In the genomic region with DNA sequence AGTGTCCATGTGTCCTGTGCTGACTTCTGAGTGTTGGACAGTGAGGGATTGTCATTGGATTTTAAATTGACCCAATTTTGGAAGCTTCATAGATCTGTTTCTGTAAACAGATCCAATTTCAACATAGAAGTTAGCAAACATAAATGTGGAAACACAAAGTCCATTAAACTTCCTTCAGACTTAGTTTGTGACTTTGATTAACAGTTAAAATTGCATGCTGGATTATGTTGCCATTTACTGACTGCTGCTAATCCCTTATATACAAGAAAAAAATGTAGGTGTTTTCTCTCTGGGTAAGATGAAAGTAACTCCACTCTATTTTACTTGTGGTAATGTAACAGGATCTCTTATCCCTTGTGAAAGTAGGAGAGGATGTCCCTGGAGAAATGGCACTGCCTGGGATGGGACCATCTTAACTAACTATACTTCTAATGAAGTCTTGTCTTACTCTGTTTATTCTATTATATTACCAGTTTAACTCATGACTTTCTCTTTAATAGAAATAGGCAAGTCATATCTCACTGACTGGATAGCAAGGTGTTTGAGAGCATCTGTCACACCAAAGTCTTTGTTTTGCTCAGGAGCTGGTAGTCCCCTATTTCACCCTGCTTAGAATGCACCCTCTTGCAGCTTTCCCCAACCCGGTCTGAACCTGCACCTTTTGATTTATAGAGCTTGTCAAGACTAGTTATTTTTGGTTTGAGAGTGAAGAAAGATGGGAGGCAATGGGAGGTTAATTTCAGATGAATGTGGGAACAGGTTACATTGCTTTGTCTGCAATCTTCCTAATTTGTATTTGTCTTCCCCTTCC, we compare ENCODE assay signal across 13 cellular contexts. TPM values are rescaled to one million over a fixed set of nuclear protein-coding genes. Genes with fewer than 3 reads are reported as not detected.
DNase-seq lines count a peak whose midpoint lies in the region; ATAC-seq and TF ChIP-seq lines count a peak whose summit lies in the region.
"Had no signal": no experiment of that assay in that cellular context is flagged by ENCODE, and none has a peak within 500 bp of the region (broad histone marks: within the 10 kb centered on the region; RNA-seq: fewer than 3 reads in every experiment).

No MANE protein-coding gene starts in this region.

- ATAC-seq in HCT116 (no peak), GM21367 (IDR thresholded peaks at IDR 0.05; ENCODE audit: unreplicated experiment) (no peak)
- ATAC-seq: activated CD8-positive, alpha-beta T cell treated with anti-CD3 and anti-CD28 coated beads, Interleukin-2, amount 10 ng/mL, durations not matched to agents 7 days and 5 days had no signal

- intact Hi-C loops in HCT116 (cut with micrococcal nuclease): no loop called here
- intact Hi-C loops in left ventricle myocardium inferior (cut with micrococcal nuclease): no loop called here

- TF ChIP-seq POLR2A in HCT116 (IDR thresholded peaks at IDR 0.05; ENCODE audit: borderline replicate concordance, extremely low read depth, insufficient read depth, insufficient read length): no peak

- no peak overlapping the region for H2AFZ ChIP-seq in HCT116 (ENCODE audit: low read depth, low read length, poor library complexity, severe bottlenecking)

- DNase-seq in HCT116 (ENCODE audit: low read depth, low spot score): no peak
- peak; percentile 18 for DNase-seq in NCI-H2171 (lab: John Stamatoyannopoulos, UW)
- DNase-seq in chondrocyte (ENCODE audit: low spot score): no peak
- no peak for DNase-seq in progenitor cell of endocrine pancreas (ENCODE audit: low spot score, unreplicated experiment)
- no peak for DNase-seq in AG20443 (ENCODE audit: low spot score)
- DNase-seq in left ventricle myocardium inferior: no peak
- DNase-seq: activated CD8-positive, alpha-beta T cell treated with anti-CD3 and anti-CD28 coated beads, Interleukin-2, amount 10 ng/mL, durations not matched to agents 7 days and 5 days; anterior cingulate cortex; CD4-positive, alpha-beta T cell; NCI-H226 had no signal

- TF ChIP-seq RAD21 in HCT116 (IDR thresholded peaks at IDR 0.05; ENCODE audit: low read depth): no peak

- H3K27ac Mint-ChIP-seq in chondrocyte (ENCODE audit: unreplicated experiment) (peak overlapping the region; percentile 37), progenitor cell of endocrine pancreas (peak overlapping the region; percentile 34)
- H3K27ac Mint-ChIP-seq: activated CD8-positive, alpha-beta T cell treated with anti-CD3 and anti-CD28 coated beads, Interleukin-2, amount 10 ng/mL, durations not matched to agents 7 days and 5 days; CD4-positive, alpha-beta T cell had no signal

- no peak overlapping the region for H3K4me3 Mint-ChIP-seq in chondrocyte (ENCODE audit: unreplicated experiment)
- H3K4me3 Mint-ChIP-seq in progenitor cell of endocrine pancreas (ENCODE audit: low read depth): peak overlapping the region; percentile 1
- H3K4me3 Mint-ChIP-seq: activated CD8-positive, alpha-beta T cell treated with anti-CD3 and anti-CD28 coated beads, Interleukin-2, amount 10 ng/mL, durations not matched to agents 7 days and 5 days; CD4-positive, alpha-beta T cell had no signal

- H3K36me3 ChIP-seq in HCT116 (ENCODE audit: control insufficient read depth in 1 of 2, insufficient read depth in 2 of 2, low read length in 2 of 2): peaks cover 10 to 57% of the 10 kb centered on the region in 2 experiments
- no peaks in the 10 kb centered on the region for H3K36me3 ChIP-seq in left ventricle myocardium inferior

- POLR2A ChIA-PET in HCT116 (lab: Charles Lee): no interaction called here

- no peak overlapping the region for H3K4me2 ChIP-seq in HCT116 (ENCODE audit: low read length)

- RAD21 ChIA-PET in HCT116 (lab: Charles Lee; ENCODE audit: low non-redundant PET in 1 of 2, low total read pairs in 2 of 2, uncharacterized antibody in 2 of 2, unreplicated experiment in 2 of 2): no interaction called here

- no peaks in the 10 kb centered on the region for H3K9me3 ChIP-seq in HCT116 (ENCODE audit: control insufficient read depth in 1 of 2, insufficient read depth in 1 of 2, low read depth in 1 of 2, low read length in 2 of 2)
- no peaks in the 10 kb centered on the region for H3K9me3 ChIP-seq in left ventricle myocardium inferior (replicated peaks)

- TF ChIP-seq CTCF in HCT116 (IDR thresholded peaks at IDR 0.05 in 2 of 3, conservative IDR thresholded peaks at IDR 0.05 in 1 of 3; ENCODE audit: borderline replicate concordance in 1 of 3, insufficient read depth in 1 of 3, low read depth in 2 of 3, low read length in 2 of 3): no peak
- no peak for TF ChIP-seq CTCF in chondrocyte (IDR thresholded peaks at IDR 0.05)
- TF ChIP-seq CTCF in progenitor cell of endocrine pancreas (IDR thresholded peaks at IDR 0.05; ENCODE audit: unreplicated experiment): no peak
- TF ChIP-seq CTCF in left ventricle myocardium inferior (IDR thresholded peaks at IDR 0.05; ENCODE audit: borderline replicate concordance): no peak

- peaks cover 12% of the 10 kb centered on the region; the same call in 1 of the 2 replicates for H4K20me1 ChIP-seq in HCT116 (ENCODE audit: insufficient read depth)

- H3K9me2 ChIP-seq in HCT116 (ENCODE audit: insufficient read depth): no peaks in the 10 kb centered on the region

- H3K79me2 ChIP-seq in HCT116 (ENCODE audit: insufficient read depth, low read length): peaks cover 98% of the 10 kb centered on the region

- CTCF ChIA-PET in HCT116 (lab: Charles Lee): interaction anchor here (1.4 kb wide), 1 partner anchor 23 kb away, joined by 3 read pairs; no protein-coding TSS in a partner anchor

- no peaks in the 10 kb centered on the region for H3K27me3 Mint-ChIP-seq in chondrocyte (ENCODE audit: low read depth)
- H3K27me3 Mint-ChIP-seq in progenitor cell of endocrine pancreas: no peaks in the 10 kb centered on the region
- H3K27me3 Mint-ChIP-seq: CD4-positive, alpha-beta T cell had no signal

- H3K27ac ChIP-seq in HCT116 (ENCODE audit: low read depth, low read length) (no peak overlapping the region), left ventricle myocardium inferior (replicated peaks) (no peak overlapping the region)
- H3K27ac ChIP-seq: epithelial cell of prostate had no signal

- H3K9me3 Mint-ChIP-seq in chondrocyte (ENCODE audit: low read depth) (no peaks in the 10 kb centered on the region), progenitor cell of endocrine pancreas (ENCODE audit: low read depth) (no peaks in the 10 kb centered on the region)
- H3K9me3 Mint-ChIP-seq: CD4-positive, alpha-beta T cell had no signal

- H3K27me3 ChIP-seq in HCT116 (ENCODE audit: insufficient read depth, low read length) (no peaks in the 10 kb centered on the region), left ventricle myocardium inferior (ENCODE audit: low read depth) (no peaks in the 10 kb centered on the region)

- H3K4me3 ChIP-seq in HCT116 (replicated peaks in 1 of 2; ENCODE audit: low read depth in 1 of 2, low read length in 2 of 2) (no peak overlapping the region), left ventricle myocardium inferior (no peak overlapping the region)
- H3K4me3 ChIP-seq: coronary artery had no signal

- H3K36me3 Mint-ChIP-seq in chondrocyte (ENCODE audit: low read depth) (peaks cover 7% of the 10 kb centered on the region), progenitor cell of endocrine pancreas (ENCODE audit: insufficient read depth) (peaks cover 8% of the 10 kb centered on the region)

- H3K4me1 ChIP-seq in HCT116 (ENCODE audit: control insufficient read depth in 1 of 2, insufficient read depth in 2 of 2, low read length in 2 of 2): 0 out of 4 replicates have a peak, but pooled peaks cover 0 to 3% of the 10 kb centered on the region in 2 experiments
- no peaks in the 10 kb centered on the region for H3K4me1 ChIP-seq in left ventricle myocardium inferior

- no peak overlapping the region for H3K9ac ChIP-seq in HCT116 (ENCODE audit: low read length)

- BruUV-seq in HCT116 (replicated peaks; lab: Mats Ljungman, UMichigan): TSS peak; percentile 1

- H3K4me1 Mint-ChIP-seq in chondrocyte (ENCODE audit: low read depth) (peaks cover 45% of the 10 kb centered on the region), progenitor cell of endocrine pancreas (ENCODE audit: low read depth) (peaks cover 32% of the 10 kb centered on the region)

TF ChIP-seq in HCT116, 20 proteins besides CTCF, POLR2A, EP300 and RAD21 (continues in another document):
- TF ChIP-seq CBX3 (IDR thresholded peaks at IDR 0.05; ENCODE audit: low read depth) (no peak), ZNF274 (IDR thresholded peaks at IDR 0.05; ENCODE audit: low read depth, low read length) (no peak), JUND (IDR thresholded peaks at IDR 0.05) (no peak), YY1 (IDR thresholded peaks at IDR 0.05; ENCODE audit: extremely low read depth, insufficient replicate concordance, low read depth, low read length) (no peak), SRF (IDR thresholded peaks at IDR 0.05; ENCODE audit: low read depth) (no peak), ZFX (IDR thresholded peaks at IDR 0.05) (no peak), EZH2 (IDR thresholded peaks at IDR 0.05) (no peak), POLR2AphosphoS5 (IDR thresholded peaks at IDR 0.05; ENCODE audit: low read depth, low read length) (no peak)
- TF ChIP-seq, protein P1, sequence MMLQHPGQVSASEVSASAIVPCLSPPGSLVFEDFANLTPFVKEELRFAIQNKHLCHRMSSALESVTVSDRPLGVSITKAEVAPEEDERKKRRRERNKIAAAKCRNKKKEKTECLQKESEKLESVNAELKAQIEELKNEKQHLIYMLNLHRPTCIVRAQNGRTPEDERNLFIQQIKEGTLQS (IDR thresholded peaks at IDR 0.05): no peak
- TF ChIP-seq, protein P2, sequence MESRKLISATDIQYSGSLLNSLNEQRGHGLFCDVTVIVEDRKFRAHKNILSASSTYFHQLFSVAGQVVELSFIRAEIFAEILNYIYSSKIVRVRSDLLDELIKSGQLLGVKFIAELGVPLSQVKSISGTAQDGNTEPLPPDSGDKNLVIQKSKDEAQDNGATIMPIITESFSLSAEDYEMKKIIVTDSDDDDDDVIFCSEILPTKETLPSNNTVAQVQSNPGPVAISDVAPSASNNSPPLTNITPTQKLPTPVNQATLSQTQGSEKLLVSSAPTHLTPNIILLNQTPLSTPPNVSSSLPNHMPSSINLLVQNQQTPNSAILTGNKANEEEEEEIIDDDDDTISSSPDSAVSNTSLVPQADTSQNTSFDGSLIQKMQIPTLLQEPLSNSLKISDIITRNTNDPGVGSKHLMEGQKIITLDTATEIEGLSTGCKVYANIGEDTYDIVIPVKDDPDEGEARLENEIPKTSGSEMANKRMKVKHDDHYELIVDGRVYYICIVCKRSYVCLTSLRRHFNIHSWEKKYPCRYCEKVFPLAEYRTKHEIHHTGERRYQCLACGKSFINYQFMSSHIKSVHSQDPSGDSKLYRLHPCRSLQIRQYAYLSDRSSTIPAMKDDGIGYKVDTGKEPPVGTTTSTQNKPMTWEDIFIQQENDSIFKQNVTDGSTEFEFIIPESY (IDR thresholded peaks at IDR 0.05; ENCODE audit: extremely low read depth, insufficient replicate concordance, low read length): no peak

RNA-seq across cellular contexts. Expression of a gene that starts 7.2 kb away (rescaled TPM):
- total RNA-seq in HCT116 (2021; ENCODE audit: unreplicated experiment): 163 TPM
- 94.9 and 129 TPM in 2 replicates for polyA plus RNA-seq in HCT116 (2012)
- total RNA-seq in chondrocyte: 20.2 to 51.0 TPM (median 49.6 TPM) in 3 replicates
- 71.9 and 77.0 TPM in 2 replicates for total RNA-seq in progenitor cell of endocrine pancreas
- total RNA-seq in left ventricle myocardium inferior: 0.71 TPM

RNA-seq across cellular contexts. Expression of a gene that starts 23.6 kb away (rescaled TPM):
- total RNA-seq in HCT116 (2021; ENCODE audit: unreplicated experiment): 226 TPM
- 186 and 209 TPM in 2 replicates for polyA plus RNA-seq in HCT116 (2012)
- 55.9 to 96.1 TPM (median 90.7 TPM) in 3 replicates for total RNA-seq in chondrocyte
- 130 and 136 TPM in 2 replicates for total RNA-seq in progenitor cell of endocrine pancreas
- total RNA-seq in left ventricle myocardium inferior: 53.2 TPM

Comparison
In these comparisons a context has a peak if more than half of its experiments do, and no peak if none do; other contexts are left out.
1. RNA of a gene that starts 7.2 kb away (total RNA-seq): 163 TPM in HCT116 (single experiment), 71.9 to 77.0 TPM in progenitor cell of endocrine pancreas and 20.2 to 51.0 TPM in chondrocyte; 0.71 TPM in left ventricle myocardium inferior (single experiment); every median in the first group is over 10 times any median in the second.